ENCODE assay signal across 9 cellular contexts in the genomic region with DNA sequence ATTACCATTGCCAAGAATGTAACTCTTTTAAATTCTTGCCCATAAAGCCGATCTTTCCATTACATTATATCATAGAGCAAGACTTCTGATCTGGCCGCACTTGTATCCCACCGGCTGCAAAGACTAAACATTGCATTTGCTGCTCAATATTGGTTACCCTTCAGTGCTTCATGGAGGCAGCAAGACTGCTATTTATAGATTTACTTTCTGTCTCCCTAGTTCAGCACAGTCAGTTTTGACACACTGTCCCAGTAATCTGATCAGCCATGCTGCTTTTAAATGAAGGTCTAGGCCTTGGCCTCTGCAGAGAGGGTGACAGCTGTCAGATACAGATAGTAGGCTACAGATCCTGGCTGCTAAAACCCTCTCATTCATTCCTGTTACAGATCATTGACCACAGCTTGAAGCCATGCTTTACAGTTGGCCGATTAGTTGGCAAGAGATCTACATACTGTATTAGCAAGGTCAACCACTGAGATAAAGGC.
DNase-seq lines count a peak whose midpoint lies in the region; ATAC-seq and TF ChIP-seq lines count a peak whose summit lies in the region.
"Had no signal": no experiment of that assay in that cellular context is flagged by ENCODE, and none has a peak within 500 bp of the region (broad histone marks: within the 10 kb centered on the region; RNA-seq: fewer than 3 reads in every experiment).

No MANE protein-coding gene starts in this region.

- TF ChIP-seq CTCF in brain (conservative IDR thresholded peaks at IDR 0.05), result no peak
- no peak for TF ChIP-seq CTCF in MCF 10A (IDR thresholded peaks at IDR 0.05; ENCODE audit: unreplicated experiment)

- H3K36me3 Mint-ChIP-seq in brain, result peaks cover 23% of the 10 kb centered on the region
- no peaks in the 10 kb centered on the region for H3K36me3 Mint-ChIP-seq in MCF 10A (ENCODE audit: insufficient read depth, unreplicated experiment)
- no peaks in the 10 kb centered on the region for H3K36me3 Mint-ChIP-seq in activated T-helper 2 cell treated with anti-CD3 and anti-CD28 coated beads, Interferon-gamma antibody, Interleukin-2, Interleukin-4, amounts not matched to agents 10 μg/mL and 5 μg/mL and 100 μg/mL, durations not matched to agents 14 hours and 24 hours and 36 hours (ENCODE audit: low read depth)

- intact Hi-C loops in MCF 10A (cut with micrococcal nuclease), result no loop called here
- intact Hi-C loops in activated T-helper 2 cell treated with anti-CD3 and anti-CD28 coated beads, Interferon-gamma antibody, Interleukin-2, Interleukin-4, amounts not matched to agents 10 μg/mL and 5 μg/mL and 100 μg/mL, durations not matched to agents 14 hours and 24 hours and 36 hours (cut with micrococcal nuclease), result no loop called here

- H3K27ac Mint-ChIP-seq in brain, result peak overlapping the region in 3 of 5 experiments; percentile 30 to 71 (median 40)
- H3K27ac Mint-ChIP-seq in MCF 10A (ENCODE audit: low read depth, unreplicated experiment), result no peak overlapping the region
- no peak overlapping the region for H3K27ac Mint-ChIP-seq in activated T-helper 2 cell treated with anti-CD3 and anti-CD28 coated beads, Interferon-gamma antibody, Interleukin-2, Interleukin-4, amounts not matched to agents 10 μg/mL and 5 μg/mL and 100 μg/mL, durations not matched to agents 14 hours and 24 hours and 36 hours

- H3K4me3 Mint-ChIP-seq in brain (peak overlapping the region in 1 of 5 experiments; percentile 15), MCF 10A (ENCODE audit: unreplicated experiment) (no peak overlapping the region)
- H3K4me3 Mint-ChIP-seq in activated T-helper 2 cell treated with anti-CD3 and anti-CD28 coated beads, Interferon-gamma antibody, Interleukin-2, Interleukin-4, amounts not matched to agents 10 μg/mL and 5 μg/mL and 100 μg/mL, durations not matched to agents 14 hours and 24 hours and 36 hours (ENCODE audit: low read depth), result no peak overlapping the region

- H3K27me3 Mint-ChIP-seq in brain (peaks cover 47% of the 10 kb centered on the region), MCF 10A (ENCODE audit: insufficient read depth, unreplicated experiment) (no peaks in the 10 kb centered on the region)
- H3K27me3 Mint-ChIP-seq in activated T-helper 2 cell treated with anti-CD3 and anti-CD28 coated beads, Interferon-gamma antibody, Interleukin-2, Interleukin-4, amounts not matched to agents 10 μg/mL and 5 μg/mL and 100 μg/mL, durations not matched to agents 14 hours and 24 hours and 36 hours (ENCODE audit: low read depth), result no peaks in the 10 kb centered on the region

- H3K9me3 Mint-ChIP-seq in brain (no peaks in the 10 kb centered on the region), MCF 10A (ENCODE audit: unreplicated experiment) (peaks cover 21% of the 10 kb centered on the region)
- no peaks in the 10 kb centered on the region for H3K9me3 Mint-ChIP-seq in activated T-helper 2 cell treated with anti-CD3 and anti-CD28 coated beads, Interferon-gamma antibody, Interleukin-2, Interleukin-4, amounts not matched to agents 10 μg/mL and 5 μg/mL and 100 μg/mL, durations not matched to agents 14 hours and 24 hours and 36 hours

- peak; percentile 77 for ATAC-seq in HG02610 (IDR thresholded peaks at IDR 0.05; ENCODE audit: unreplicated experiment)

- peak; percentile 96 for DNase-seq in NCI-H2171 treated with DMSO at 0.1 percent for 48 hours (lab: John Stamatoyannopoulos, UW)
- peak; percentile 68 for DNase-seq in retina
- DNase-seq in central memory CD4-positive, alpha-beta T cell, result no peak
- DNase-seq in MCF 10A (ENCODE audit: unreplicated experiment), result no peak
- no peak for DNase-seq in activated T-helper 2 cell treated with anti-CD3 and anti-CD28 coated beads, Interferon-gamma antibody, Interleukin-2, Interleukin-4, amounts not matched to agents 10 μg/mL and 5 μg/mL and 100 μg/mL, durations not matched to agents 14 hours and 24 hours and 36 hours (ENCODE audit: low spot score)
- DNase-seq: activated naive CD4-positive, alpha-beta T cell; stimulated activated naive CD4-positive, alpha-beta T cell treated with Interleukin-2 at 50 U/mL for 16 hours had no signal

- POLR2A ChIA-PET in MCF 10A (lab: Yijun Ruan, JAX), result no interaction called here

- H3K4me1 Mint-ChIP-seq in brain, result peaks cover 93% of the 10 kb centered on the region
- no peaks in the 10 kb centered on the region for H3K4me1 Mint-ChIP-seq in MCF 10A (ENCODE audit: insufficient read depth, unreplicated experiment)
- no peaks in the 10 kb centered on the region for H3K4me1 Mint-ChIP-seq in activated T-helper 2 cell treated with anti-CD3 and anti-CD28 coated beads, Interferon-gamma antibody, Interleukin-2, Interleukin-4, amounts not matched to agents 10 μg/mL and 5 μg/mL and 100 μg/mL, durations not matched to agents 14 hours and 24 hours and 36 hours (ENCODE audit: low read depth)

- CTCF ChIA-PET in MCF 10A (lab: Yijun Ruan, JAX), result interaction anchor here (0.6 kb wide), 1 partner anchor 1013 kb away, joined by 4 read pairs; no protein-coding TSS in a partner anchor

- BruUV-seq in MCF 10A (replicated peaks; lab: Mats Ljungman, UMichigan), result no TSS peak

Comparison
In these comparisons a context has a peak if more than half of its experiments do, and no peak if none do; other contexts are left out.
1. DNase-seq: peak in NCI-H2171 treated with DMSO at 0.1 percent for 48 hours (single experiment) and retina (single experiment); none in central memory CD4-positive, alpha-beta T cell (single experiment), MCF 10A (single experiment) and activated T-helper 2 cell treated with anti-CD3 and anti-CD28 coated beads, Interferon-gamma antibody, Interleukin-2, Interleukin-4, amounts not matched to agents 10 μg/mL and 5 μg/mL and 100 μg/mL, durations not matched to agents 14 hours and 24 hours and 36 hours (single experiment).
2. H3K27ac Mint-ChIP-seq: peak in brain (3 of 5); none in MCF 10A (single experiment) and activated T-helper 2 cell treated with anti-CD3 and anti-CD28 coated beads, Interferon-gamma antibody, Interleukin-2, Interleukin-4, amounts not matched to agents 10 μg/mL and 5 μg/mL and 100 μg/mL, durations not matched to agents 14 hours and 24 hours and 36 hours (single experiment).